Comparison of ENCODE assay signal across 8 cellular contexts in the genomic region with DNA sequence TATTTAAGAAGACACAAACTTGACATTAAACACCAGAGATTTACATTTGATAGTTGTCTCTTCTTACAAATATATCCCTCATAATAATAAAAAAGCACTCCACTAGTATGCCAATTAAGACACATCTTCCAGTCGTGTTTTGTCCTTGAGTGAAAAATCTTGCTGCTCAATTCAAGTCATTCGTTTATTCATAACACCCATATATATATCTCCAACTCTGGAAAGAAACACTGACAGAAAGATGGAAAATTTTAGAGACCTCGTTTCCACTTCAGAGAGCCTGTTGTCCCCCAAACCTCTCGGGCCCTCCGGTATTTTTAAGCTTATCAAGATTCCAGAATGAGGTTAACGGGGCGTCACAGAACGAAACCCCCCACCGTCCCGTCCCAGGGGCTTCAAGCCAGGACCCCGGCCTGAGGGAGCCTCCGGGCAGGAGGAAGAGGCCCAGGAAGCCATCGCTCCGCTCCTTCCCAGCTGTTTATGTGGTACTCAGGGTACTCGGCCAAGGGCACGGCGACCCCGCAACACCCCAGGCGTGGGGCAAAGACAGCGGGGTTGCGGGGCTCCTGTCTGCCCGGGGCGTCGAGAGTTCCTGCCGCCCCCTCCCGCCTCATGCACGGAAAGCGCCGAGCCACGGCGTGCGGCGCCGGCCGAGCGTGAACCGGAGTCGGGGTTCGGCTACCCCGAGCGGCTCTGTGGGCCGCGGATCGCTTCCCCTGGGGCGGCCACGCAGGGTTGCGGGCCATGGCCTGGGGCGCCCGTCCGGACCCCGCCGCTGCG. TPM values are rescaled to one million over a fixed set of nuclear protein-coding genes. Genes with fewer than 3 reads are reported as not detected.
DNase-seq lines count a peak whose midpoint lies in the region; ATAC-seq and TF ChIP-seq lines count a peak whose summit lies in the region.

No MANE protein-coding gene starts in this region.

- CTCF ChIA-PET in RWPE1 (lab: Yijun Ruan, JAX), result no interaction called here

- peak overlapping the region; percentile 81 for H3K27ac ChIP-seq in RWPE1
- H3K27ac ChIP-seq in tibial artery, result peak overlapping the region; percentile 100

- TF ChIP-seq POLR2A in lower leg skin (IDR thresholded peaks at IDR 0.05), result no peak

- no peaks in the 10 kb centered on the region for H3K36me3 ChIP-seq in tibial artery

- no peaks in the 10 kb centered on the region for H3K36me3 Mint-ChIP-seq in chondrocyte (ENCODE audit: low read depth)

- no peaks in the 10 kb centered on the region for H3K9me3 ChIP-seq in tibial artery

- WGBS in lower leg skin, 2 donors, result 15 to 23% methylated on average over 14 to 21 of the region's 53 CpGs

- ATAC-seq in activated CD4-positive, CD25-positive, alpha-beta regulatory T cell treated with anti-CD3 and anti-CD28 coated beads, Interleukin-2, amount 50 U/mL, for 24 hours, result peak; percentile 7

- POLR2A ChIA-PET in RWPE1 (lab: Yijun Ruan, JAX; ENCODE audit: low non-redundant PET), result no interaction called here

- TF ChIP-seq CTCF in RWPE1 (conservative IDR thresholded peaks at IDR 0.05; ENCODE audit: low read depth) (no peak), chondrocyte (IDR thresholded peaks at IDR 0.05) (no peak), lower leg skin (IDR thresholded peaks at IDR 0.05) (no peak), tibial artery (IDR thresholded peaks at IDR 0.05) (no peak)

- H3K4me3 Mint-ChIP-seq in chondrocyte (ENCODE audit: unreplicated experiment), result peak overlapping the region; percentile 64

- peaks cover 30% of the 10 kb centered on the region for H3K4me1 Mint-ChIP-seq in chondrocyte (ENCODE audit: low read depth)

- no peaks in the 10 kb centered on the region for H3K9me3 Mint-ChIP-seq in chondrocyte (ENCODE audit: low read depth)

- no peaks in the 10 kb centered on the region for H3K27me3 Mint-ChIP-seq in chondrocyte (ENCODE audit: low read depth)

- no peak for DNase-seq in activated CD4-positive, CD25-positive, alpha-beta regulatory T cell treated with anti-CD3 and anti-CD28 coated beads, Interleukin-2, amount 50 U/mL, for 72 hours
- DNase-seq in RWPE1 (ENCODE audit: low spot score) (peak; percentile 14), chondrocyte (ENCODE audit: low spot score) (no peak), lower leg skin (ENCODE audit: low spot score in 2 of 2) (peak in 1 of 2 donors; percentile 90), tibial artery (peak in 1 of 2 donors; percentile 71), OCI-M1 (lab: John Stamatoyannopoulos, UW) (no peak), A172 (ENCODE audit: low spot score) (no peak)

- no peaks in the 10 kb centered on the region for H3K27me3 ChIP-seq in tibial artery

- peaks cover 0 to 28% (median 10%) of the 10 kb centered on the region in 4 donors for H3K4me1 ChIP-seq in tibial artery

- intact Hi-C loops in lower leg skin (cut with DNase I; ENCODE audit: low total_unique reads) (no loop called here), tibial artery (cut with DNase I; ENCODE audit: low total_unique reads) (no loop called here)

- H3K4me3 ChIP-seq in lower leg skin (ENCODE audit: low read depth, poor library complexity, severe bottlenecking) (peak overlapping the region; percentile 32), tibial artery (peak overlapping the region; percentile 93 to 99)

- H3K27ac Mint-ChIP-seq in chondrocyte (ENCODE audit: unreplicated experiment), result peak overlapping the region; percentile 85

RNA-seq across cellular contexts. Expression of a gene that starts 0.6 kb away (rescaled TPM):
- total RNA-seq in chondrocyte (31.7 to 47.1 TPM (median 43.9 TPM) in 3 replicates), lower leg skin (10 to 100 TPM; 37.4 to 59.5 (median 46.7) TPM)
- 22.5 and 24.5 TPM in 2 replicates for total RNA-seq in A172 (2014; rRNA removed; shearing (Covaris generic))
